In genomic region chr7:100887955-100888481, GRCh38 we compare ENCODE assay signal across 8 cellular contexts. TPM values are rescaled to one million over a fixed set of nuclear protein-coding genes. Genes with fewer than 3 reads are reported as not detected.
DNase-seq lines count a peak whose midpoint lies in the region; ATAC-seq, FAIRE-seq and TF ChIP-seq lines count a peak whose summit lies in the region.

No MANE protein-coding gene starts in this region.

- no peak overlapping the region for H2BK20ac ChIP-seq in H1 (ENCODE audit: low read length)

- peaks cover 50% of the 10 kb centered on the region for H3K4me1 ChIP-seq in DND-41 (ENCODE audit: insufficient read depth, low read length)
- peaks cover 0 to 18% (median 5%) of the 10 kb centered on the region in 4 experiments; a peak in 6 of 7 replicates for H3K4me1 ChIP-seq in H1 (replicated peaks in 1 of 4; ENCODE audit: control insufficient read depth in 3 of 4, insufficient read depth in 4 of 4, low read length in 3 of 4)
- H3K4me1 ChIP-seq in trophoblast cell (ENCODE audit: control insufficient read depth in 1 of 2, insufficient read depth in 2 of 2, low read length in 2 of 2) = peaks cover 13 to 25% of the 10 kb centered on the region in 2 experiments
- H3K4me1 ChIP-seq in left lung = peaks cover 25 to 42% of the 10 kb centered on the region in 2 donors

- no peak overlapping the region for H4K5ac ChIP-seq in H1 (ENCODE audit: insufficient read length, low read depth, low read length)

- no peak for FAIRE-seq in H1 (lab: Jason Lieb, UNC)

- H3K27ac ChIP-seq in DND-41 (ENCODE audit: low read length) (no peak overlapping the region), H1 (ENCODE audit: low read depth, low read length) (no peak overlapping the region), trophoblast cell (ENCODE audit: low read depth, low read length) (no peak overlapping the region), left lung (peak overlapping the region in 1 of 2 donors; percentile 71)

- H3K79me2 ChIP-seq in DND-41 (ENCODE audit: insufficient read depth, low read length) (peaks cover 27% of the 10 kb centered on the region), H1 (ENCODE audit: control insufficient read depth in 1 of 2, insufficient read depth in 2 of 2, low read length in 2 of 2) (peaks cover 0 to 30% of the 10 kb centered on the region in 2 experiments; a peak in 2 of 4 replicates), trophoblast cell (ENCODE audit: control insufficient read depth, insufficient read depth, low read length, poor library complexity) (peaks cover 17% of the 10 kb centered on the region)

- H3K4me3 ChIP-seq in DND-41 (ENCODE audit: low read depth in 1 of 2, low read length in 2 of 2) = peak overlapping the region in 1 of 2 experiments; percentile 87; a peak in 1 of 4 replicates
- H3K4me3 ChIP-seq in LNCaP clone FGC (ENCODE audit: low read depth, low read length) = peak overlapping the region; percentile 82
- H3K4me3 ChIP-seq in H1 (ENCODE audit: extremely low read depth in 1 of 4, insufficient read depth in 2 of 4, low read depth in 3 of 4, low read length in 4 of 4) = peak overlapping the region in 3 of 4 experiments; percentile 77 to 91 (median 80); a peak in 4 of 8 replicates
- no peak overlapping the region for H3K4me3 ChIP-seq in trophoblast cell (ENCODE audit: low read depth, low read length)
- H3K4me3 ChIP-seq in left lung = peak overlapping the region in 1 of 2 donors; percentile 90

- H3K9ac ChIP-seq in DND-41 (ENCODE audit: low read depth, low read length) (0 out of 2 replicates have a peak overlapping the region, but pooled peaks have one; percentile 78), H1 (replicated peaks in 1 of 4; ENCODE audit: extremely low read depth in 1 of 4, low read depth in 3 of 4, low read length in 3 of 4) (no peak overlapping the region), trophoblast cell (ENCODE audit: low read length) (no peak overlapping the region)

- ATAC-seq in DND-41 (ENCODE audit: insufficient read depth, low read depth) (no peak), left lung (no peak), GM21529 (IDR thresholded peaks at IDR 0.05; ENCODE audit: unreplicated experiment) (no peak), HG03097 (IDR thresholded peaks at IDR 0.05; ENCODE audit: low FRiP score, unreplicated experiment) (no peak), HG02852 (IDR thresholded peaks at IDR 0.05; ENCODE audit: unreplicated experiment) (no peak)

- no peak overlapping the region for H3K56ac ChIP-seq in H1 (replicated peaks; ENCODE audit: insufficient read length, low read depth, low read length)

- H3K23ac ChIP-seq in H1 (ENCODE audit: insufficient read length) (no peak overlapping the region), trophoblast cell (ENCODE audit: low read length) (no peak overlapping the region)

- H3K36me3 ChIP-seq in DND-41 (ENCODE audit: insufficient read depth, low read length) = peaks cover 64% of the 10 kb centered on the region
- H3K36me3 ChIP-seq in H1 (ENCODE audit: control insufficient read depth in 2 of 4, insufficient read depth in 4 of 4, low read length in 3 of 4) = peaks cover 39 to 59% (median 50%) of the 10 kb centered on the region in 4 experiments
- H3K36me3 ChIP-seq in trophoblast cell (ENCODE audit: control insufficient read depth in 1 of 2, insufficient read depth in 2 of 2, low read length in 2 of 2) = peaks cover 64 to 67% of the 10 kb centered on the region in 2 experiments
- peaks cover 4 to 57% of the 10 kb centered on the region in 2 donors for H3K36me3 ChIP-seq in left lung

- TF ChIP-seq POLR2A in H1 (IDR thresholded peaks at IDR 0.05; ENCODE audit: control extremely low read depth in 1 of 2, low read depth in 2 of 2, low read length in 2 of 2) = no peak

- H2BK5ac ChIP-seq in H1 (ENCODE audit: low read depth, low read length) = no peak overlapping the region
- no peak overlapping the region for H2BK5ac ChIP-seq in trophoblast cell (ENCODE audit: low read depth, low read length, poor library complexity)

- no peaks in the 10 kb centered on the region for H3K9me3 ChIP-seq in DND-41 (ENCODE audit: insufficient read depth, low read length, severe bottlenecking)
- H3K9me3 ChIP-seq in H1 (ENCODE audit: insufficient read depth in 2 of 2, low read depth in 1 of 2, low read length in 1 of 2) = no peaks in the 10 kb centered on the region; a peak in 1 of 4 replicates
- no peaks in the 10 kb centered on the region for H3K9me3 ChIP-seq in trophoblast cell (ENCODE audit: insufficient read depth, low read depth, low read length)
- no peaks in the 10 kb centered on the region for H3K9me3 ChIP-seq in left lung

- intact Hi-C loops in left lung (cut with DNase I) = no loop called here

- H2AK5ac ChIP-seq in H1 (ENCODE audit: low read depth, low read length) = no peak overlapping the region
- H2AK5ac ChIP-seq in trophoblast cell (ENCODE audit: low read length) = no peak overlapping the region

- no peak for TF ChIP-seq RAD21 in H1 (IDR thresholded peaks at IDR 0.05 in 1 of 2, conservative IDR thresholded peaks at IDR 0.05 in 1 of 2; ENCODE audit: low read depth in 2 of 2, low read length in 2 of 2)

- H3K27me3 ChIP-seq in DND-41 (ENCODE audit: insufficient read depth, low read length, poor library complexity) (peaks cover 15% of the 10 kb centered on the region), H1 (replicated peaks in 1 of 4; ENCODE audit: control insufficient read depth in 3 of 4, extremely low read depth in 1 of 4, insufficient read depth in 3 of 4, low read length in 3 of 4) (no peaks in the 10 kb centered on the region), trophoblast cell (ENCODE audit: insufficient read depth, low read length) (no peaks in the 10 kb centered on the region), left lung (peaks cover 0 to 31% of the 10 kb centered on the region in 2 donors)

- H4K91ac ChIP-seq in H1 (replicated peaks; ENCODE audit: insufficient read length, low read length) = no peak overlapping the region
- H4K91ac ChIP-seq in trophoblast cell (ENCODE audit: low read depth, low read length) = no peak overlapping the region

- TF ChIP-seq EP300 in H1 (IDR thresholded peaks at IDR 0.05; ENCODE audit: borderline replicate concordance in 1 of 2, low read depth in 2 of 2, low read length in 2 of 2) = no peak

- POLR2A ChIA-PET in H1 (lab: Charles Lee; ENCODE audit: partially characterized antibody) = interaction anchor here (0.6 to 10.1 kb wide), 9 partner anchors 14 to 788 kb away, joined by 3 to 313 read pairs (median 3); partner anchors contain the start of genes SRRT and TRIP6

- H4K20me1 ChIP-seq in DND-41 (ENCODE audit: insufficient read depth, low read length) (peaks cover 50% of the 10 kb centered on the region), H1 (replicated peaks in 1 of 2; ENCODE audit: control insufficient read depth in 1 of 2, insufficient read depth in 2 of 2, low read length in 2 of 2) (peaks cover 15 to 20% of the 10 kb centered on the region in 2 experiments)

- H3K18ac ChIP-seq in H1 (ENCODE audit: extremely low read depth, low read length) (no peak overlapping the region), trophoblast cell (ENCODE audit: low read length) (no peak overlapping the region)

- H3K4me2 ChIP-seq in DND-41 (ENCODE audit: insufficient read depth, low read length) = peak overlapping the region; percentile 100
- H3K4me2 ChIP-seq in H1 (ENCODE audit: insufficient read depth in 1 of 2, low read depth in 2 of 2, low read length in 2 of 2) = peak overlapping the region; percentile 86 to 91
- peak overlapping the region; percentile 84 for H3K4me2 ChIP-seq in trophoblast cell (ENCODE audit: low read length)

- H3K23me2 ChIP-seq in H1 (ENCODE audit: low read depth, low read length) = peaks cover 20% of the 10 kb centered on the region; the same call in 1 of the 2 replicates

- 82% methylated on average over 13 of the region's 13 CpGs; no CpG with 5 or more reads in 1 of the 2 experiments for WGBS in H1 (ENCODE audit: extremely low coverage in 1 of 2, insufficient coverage in 1 of 2, insufficient read length in 1 of 2, insufficient replicate concordance in 2 of 2, low coverage in 1 of 2, low lambda C conversion rate in 2 of 2, missing lambda C conversion rate in 1 of 2), 2 experiments
- WGBS in trophoblast cell (ENCODE audit: extremely low coverage, insufficient coverage, insufficient read length) = no CpG with 5 or more reads among the region's 13 CpGs

- no peak for DNase-seq in DND-41
- no peak for DNase-seq in LNCaP clone FGC (ENCODE audit: low read depth)
- DNase-seq in H1 (ENCODE audit: low read depth in 1 of 2, low spot score in 2 of 2) = no peak
- peak; percentile 72 to 77 for DNase-seq in trophoblast cell
- DNase-seq in left lung = no peak

- CTCF ChIA-PET in H1 (lab: Charles Lee; ENCODE audit: partially characterized antibody) = interaction anchor here (0.5 to 3.4 kb wide), 5 partner anchors 10 to 198 kb away, joined by 3 to 14 read pairs (median 5); partner anchors contain the start of gene POP7

- no peak overlapping the region for H4K12ac ChIP-seq in trophoblast cell (ENCODE audit: low read depth, low read length)

- H3K79me1 ChIP-seq in H1 (ENCODE audit: low read depth, low read length) = peaks cover 14% of the 10 kb centered on the region
- H3K79me1 ChIP-seq in trophoblast cell (ENCODE audit: low read length) = peaks cover 24% of the 10 kb centered on the region

- H3K4ac ChIP-seq in H1 (replicated peaks; ENCODE audit: insufficient read length, low read depth, low read length) (peak overlapping the region; percentile 13), trophoblast cell (ENCODE audit: low read depth, low read length) (no peak overlapping the region)

- no peak for TF ChIP-seq CTCF in DND-41 (IDR thresholded peaks at IDR 0.05; ENCODE audit: borderline replicate concordance, extremely low read depth, low read length, poor library complexity, severe bottlenecking)
- no peak for TF ChIP-seq CTCF in LNCaP clone FGC (IDR thresholded peaks at IDR 0.05; ENCODE audit: control insufficient read depth, extremely low read depth, insufficient read depth)
- TF ChIP-seq CTCF in H1 (IDR thresholded peaks at IDR 0.05; ENCODE audit: control extremely low read depth in 1 of 3, insufficient read depth in 1 of 3, low read depth in 1 of 3, low read length in 3 of 3) = no peak
- TF ChIP-seq CTCF in left lung (IDR thresholded peaks at IDR 0.05) = no peak

- H2BK12ac ChIP-seq in H1 (ENCODE audit: low read depth, low read length) = peak overlapping the region; percentile 3; the same call in 1 of the 2 replicates
- no peak overlapping the region for H2BK12ac ChIP-seq in trophoblast cell (ENCODE audit: low read length)

- H3K14ac ChIP-seq in H1 (ENCODE audit: insufficient read length) (no peak overlapping the region), trophoblast cell (ENCODE audit: low read length) (no peak overlapping the region)

- H2AFZ ChIP-seq in DND-41 (ENCODE audit: low read depth, low read length) (no peak overlapping the region), H1 (ENCODE audit: low read length) (no peak overlapping the region), trophoblast cell (ENCODE audit: insufficient read depth, low read length, poor library complexity) (no peak overlapping the region)

- H2BK120ac ChIP-seq in H1 (replicated peaks; ENCODE audit: low read depth, low read length) = no peak overlapping the region
- H2BK120ac ChIP-seq in trophoblast cell (ENCODE audit: insufficient read depth, low read length, poor library complexity) = no peak overlapping the region

- H4K8ac ChIP-seq in H1 (ENCODE audit: extremely low read depth, insufficient read depth, low read length) (no peak overlapping the region), trophoblast cell (ENCODE audit: low read depth, low read length) (no peak overlapping the region)

- no peak overlapping the region for H2BK15ac ChIP-seq in H1 (ENCODE audit: low read length)

RNA-seq across cellular contexts. Expression of gene UFSP1, which starts 1.5 kb away (rescaled TPM):
- 4.3 and 4.8 TPM in 2 replicates for total RNA-seq in H1 (2021; fragmentation: NEBNext Ultra II Directional; extraction: Animal tissue kit (Norgen Biotek cat#: 25700))
- 1.6 and 2.1 TPM in 2 replicates for polyA plus RNA-seq in H1 (2011; rRNA removed)
- 2.0 TPM for polyA plus RNA-seq in H1 (2011; cell fraction: cytosol; rRNA removed)
- polyA plus RNA-seq in H1 (2011; cell fraction: nucleus; rRNA removed) = 3.2 TPM
- 1.9 to 3.0 TPM (median 2.0 TPM) in 4 replicates for polyA plus RNA-seq in H1 (2012, experiment 1 of 2)
- 1.5 TPM for polyA plus RNA-seq in H1 (2012, experiment 2 of 2)
- polyA plus RNA-seq in H1 (2013, experiment 1 of 2) = 1.6 TPM
- polyA plus RNA-seq in H1 (2013, experiment 2 of 2) = 1.5 TPM
- 1.8 and 4.7 TPM in 2 replicates for polyA minus RNA-seq in H1 (2011; rRNA and poly(A)+ RNA removed)
- polyA minus RNA-seq in H1 (2011; cell fraction: cytosol; rRNA and poly(A)+ RNA removed) = 7.5 TPM
- polyA minus RNA-seq in H1 (2011; cell fraction: nucleus; rRNA and poly(A)+ RNA removed) = 16.2 TPM
- 1.4 and 1.6 TPM in 2 replicates for polyA plus RNA-seq in trophoblast cell (2013)
- 1 to 10 TPM; 1.8 to 4.4 TPM for total RNA-seq in left lung

RNA-seq across cellular contexts. Expression of gene ACHE, which starts 7.7 kb away (rescaled TPM):
- total RNA-seq in H1 (2021; fragmentation: NEBNext Ultra II Directional; extraction: Animal tissue kit (Norgen Biotek cat#: 25700)) = 4.3 and 4.8 TPM in 2 replicates
- polyA plus RNA-seq in H1 (2011; rRNA removed) = 1.4 and 2.8 TPM in 2 replicates
- 1.8 TPM for polyA plus RNA-seq in H1 (2011; cell fraction: cytosol; rRNA removed)
- 7.7 TPM for polyA plus RNA-seq in H1 (2011; cell fraction: nucleus; rRNA removed)
- 1.6 to 2.9 TPM (median 2.2 TPM) in 4 replicates for polyA plus RNA-seq in H1 (2012, experiment 1 of 2)
- 1.2 TPM for polyA plus RNA-seq in H1 (2012, experiment 2 of 2)
- polyA plus RNA-seq in H1 (2013, experiment 1 of 2) = 6.7 TPM
- 6.3 TPM for polyA plus RNA-seq in H1 (2013, experiment 2 of 2)
- polyA minus RNA-seq in H1 (2011; rRNA and poly(A)+ RNA removed) = 0.44 and 0.95 TPM in 2 replicates
- polyA minus RNA-seq in H1 (2011; cell fraction: cytosol; rRNA and poly(A)+ RNA removed) = 2.3 TPM
- polyA minus RNA-seq in H1 (2011; cell fraction: nucleus; rRNA and poly(A)+ RNA removed) = 2.3 TPM
- 10.2 and 11.1 TPM in 2 replicates for polyA plus RNA-seq in trophoblast cell (2013)
- 1 to 10 TPM; 2.4 to 3.3 TPM for total RNA-seq in left lung

RNA-seq across cellular contexts. Expression of gene SRRT, which starts 13.1 kb away (rescaled TPM):
- total RNA-seq in H1 (2021; fragmentation: NEBNext Ultra II Directional; extraction: Animal tissue kit (Norgen Biotek cat#: 25700)) = 237 and 239 TPM in 2 replicates
- polyA plus RNA-seq in H1 (2011; rRNA removed) = 66.7 and 103 TPM in 2 replicates
- polyA plus RNA-seq in H1 (2011; cell fraction: cytosol; rRNA removed) = 78.5 TPM
- 456 TPM for polyA plus RNA-seq in H1 (2011; cell fraction: nucleus; rRNA removed)
- polyA plus RNA-seq in H1 (2012, experiment 1 of 2) = 212 to 245 TPM (median 235 TPM) in 4 replicates
- 131 TPM for polyA plus RNA-seq in H1 (2012, experiment 2 of 2)
- 167 TPM for polyA plus RNA-seq in H1 (2013, experiment 1 of 2)
- polyA plus RNA-seq in H1 (2013, experiment 2 of 2) = 144 TPM
- polyA minus RNA-seq in H1 (2011; rRNA and poly(A)+ RNA removed) = 44.1 and 59.4 TPM in 2 replicates
- 112 TPM for polyA minus RNA-seq in H1 (2011; cell fraction: cytosol; rRNA and poly(A)+ RNA removed)
- 143 TPM for polyA minus RNA-seq in H1 (2011; cell fraction: nucleus; rRNA and poly(A)+ RNA removed)
- 115 and 117 TPM in 2 replicates for polyA plus RNA-seq in trophoblast cell (2013)
- total RNA-seq in left lung = 100 to 1,000 TPM in 1 of 2 donors, 10 to 100 TPM in 1; 91.4 to 119 TPM

RNA-seq across cellular contexts. Expression of gene TRIP6, which starts 20.8 kb away (rescaled TPM):
- 103 and 109 TPM in 2 replicates for total RNA-seq in H1 (2021; fragmentation: NEBNext Ultra II Directional; extraction: Animal tissue kit (Norgen Biotek cat#: 25700))
- 88.4 and 112 TPM in 2 replicates for polyA plus RNA-seq in H1 (2011; rRNA removed)
- 112 TPM for polyA plus RNA-seq in H1 (2011; cell fraction: cytosol; rRNA removed)
- polyA plus RNA-seq in H1 (2011; cell fraction: nucleus; rRNA removed) = 145 TPM
- 85.3 to 128 TPM (median 117 TPM) in 4 replicates for polyA plus RNA-seq in H1 (2012, experiment 1 of 2)
- 101 TPM for polyA plus RNA-seq in H1 (2012, experiment 2 of 2)
- 56.2 TPM for polyA plus RNA-seq in H1 (2013, experiment 1 of 2)
- 51.7 TPM for polyA plus RNA-seq in H1 (2013, experiment 2 of 2)
- polyA minus RNA-seq in H1 (2011; rRNA and poly(A)+ RNA removed) = 34.4 and 35.9 TPM in 2 replicates
- 43.7 TPM for polyA minus RNA-seq in H1 (2011; cell fraction: cytosol; rRNA and poly(A)+ RNA removed)
- 36.9 TPM for polyA minus RNA-seq in H1 (2011; cell fraction: nucleus; rRNA and poly(A)+ RNA removed)
- polyA plus RNA-seq in trophoblast cell (2013) = 75.4 and 76.0 TPM in 2 replicates
- 10 to 100 TPM; 72.9 to 84.9 TPM for total RNA-seq in left lung

RNA-seq across cellular contexts. Expression of gene SLC12A9, which starts 35.5 kb away (rescaled TPM):
- total RNA-seq in H1 (2021; fragmentation: NEBNext Ultra II Directional; extraction: Animal tissue kit (Norgen Biotek cat#: 25700)) = 40.1 and 40.7 TPM in 2 replicates
- 31.4 and 54.0 TPM in 2 replicates for polyA plus RNA-seq in H1 (2011; rRNA removed)
- 28.5 TPM for polyA plus RNA-seq in H1 (2011; cell fraction: cytosol; rRNA removed)
- polyA plus RNA-seq in H1 (2011; cell fraction: nucleus; rRNA removed) = 74.3 TPM
- polyA plus RNA-seq in H1 (2012, experiment 1 of 2) = 25.4 to 35.3 TPM (median 33.8 TPM) in 4 replicates
- 27.5 TPM for polyA plus RNA-seq in H1 (2012, experiment 2 of 2)
- 33.2 TPM for polyA plus RNA-seq in H1 (2013, experiment 1 of 2)
- 32.9 TPM for polyA plus RNA-seq in H1 (2013, experiment 2 of 2)
- 13.1 and 22.4 TPM in 2 replicates for polyA minus RNA-seq in H1 (2011; rRNA and poly(A)+ RNA removed)
- polyA minus RNA-seq in H1 (2011; cell fraction: cytosol; rRNA and poly(A)+ RNA removed) = 13.4 TPM
- 13.4 TPM for polyA minus RNA-seq in H1 (2011; cell fraction: nucleus; rRNA and poly(A)+ RNA removed)
- polyA plus RNA-seq in trophoblast cell (2013) = 18.4 and 20.0 TPM in 2 replicates
- total RNA-seq in left lung = 10 to 100 TPM; 35.7 to 49.9 TPM

Comparison
In these comparisons a context has a peak if more than half of its experiments do, and no peak if none do; other contexts are left out.
1. DNase-seq: peak in trophoblast cell (2 of 2); none in DND-41 (single experiment), LNCaP clone FGC (single experiment), H1 (0 of 2) and left lung (0 of 2).
2. Peak in every context shown above with its lines, with median percentiles within 50 percentile points of each other: H3K4me2 ChIP-seq.